In genomic region chr6:33788694-33789549, GRCh38 we compare ENCODE assay signal across 8 cellular contexts. TPM values are rescaled to one million over a fixed set of nuclear protein-coding genes. Genes with fewer than 3 reads are reported as not detected.
DNase-seq lines count a peak whose midpoint lies in the region; TF ChIP-seq lines count a peak whose summit lies in the region.

Gene LEMD2 (minus strand): TSS chr6:33789130. CDS start chr6:33789116, 14 bp downstream.

- no peak within 1 kb of the TSS for H3K4ac ChIP-seq in H9 (ENCODE audit: low read depth, low read length)

- H3K9me3 ChIP-seq in H9 (ENCODE audit: control insufficient read depth, low read depth, low read length) (no peaks in the 10 kb centered on the region), MG63 (no peaks in the 10 kb centered on the region), stomach (no peaks in the 10 kb centered on the region)

- no peak within 1 kb of the TSS for H2AFZ ChIP-seq in H9 (ENCODE audit: low read length)

- H2AK5ac ChIP-seq in H9 (ENCODE audit: insufficient read length, low read length): no peak within 1 kb of the TSS

- H2BK20ac ChIP-seq in H9 (ENCODE audit: low read depth, low read length, poor library complexity, severe bottlenecking): no peak within 1 kb of the TSS

- H3K4me2 ChIP-seq in H9 (ENCODE audit: insufficient read depth, insufficient read length, low read length): peak within 1 kb of the TSS; percentile 65

- intact Hi-C loops in stomach (cut with DNase I; ENCODE audit: low total_unique reads): no loop called here

- DNase-seq in ELR (ENCODE audit: low read depth) (peak; percentile 92), H9 (peak; percentile 93), MG63 (peak; percentile 88), SIG-M5 (lab: John Stamatoyannopoulos, UW) (peak; percentile 5), activated gamma-delta T cell (lab: John Stamatoyannopoulos, UW) (peak; percentile 83), fibroblast of villous mesenchyme (ENCODE audit: low read depth) (peak; percentile 95), neural crest cell (ENCODE audit: low read depth, low spot score) (peak; percentile 89), stomach (peak; percentile 94)

- H3K23ac ChIP-seq in H9 (ENCODE audit: insufficient read length, low read depth, low read length): no peak within 1 kb of the TSS

- TF ChIP-seq POLR2A in stomach (IDR thresholded peaks at IDR 0.05): peak in 1 of 4 donors; percentile 36

- no peak within 1 kb of the TSS for H3T11ph ChIP-seq in H9 (ENCODE audit: low read length)

- H3K4me3 ChIP-seq in MG63: peak within 1 kb of the TSS; percentile 56
- H3K4me3 ChIP-seq in fibroblast of villous mesenchyme (ENCODE audit: low read depth, low read length): peak within 1 kb of the TSS; percentile 69
- peak within 1 kb of the TSS; percentile 76 to 99 (median 82) for H3K4me3 ChIP-seq in stomach

- TF ChIP-seq CTCF in H9 (conservative IDR thresholded peaks at IDR 0.05) (no peak), fibroblast of villous mesenchyme (IDR thresholded peaks at IDR 0.05; ENCODE audit: insufficient read depth, low read depth, low read length) (no peak), neural crest cell (conservative IDR thresholded peaks at IDR 0.05) (no peak), stomach (IDR thresholded peaks at IDR 0.05) (no peak)

- no peak within 1 kb of the TSS for H3K56ac ChIP-seq in H9 (ENCODE audit: insufficient read length, low read depth, low read length)

- H3K23me2 ChIP-seq in H9 (ENCODE audit: insufficient read length, low read depth, low read length, poor library complexity, severe bottlenecking): peaks cover 8% of the 10 kb centered on the region

- TF ChIP-seq EP300 in stomach (IDR thresholded peaks at IDR 0.05): no peak

- WGBS in H9 (ENCODE audit: extremely low coverage, insufficient read length, low lambda C conversion rate): no CpG with 5 or more reads among the region's 86 CpGs
- WGBS in stomach, 5 donors: 4 to 19% (median 5%) methylated on average over 15 to 86 of the region's 86 CpGs

- H4K8ac ChIP-seq in H9 (replicated peaks; ENCODE audit: insufficient read length, low read depth, low read length): no peak within 1 kb of the TSS

- H3K27ac Mint-ChIP-seq in H9 (peak within 1 kb of the TSS; percentile 71 to 98 (median 95)), neural crest cell (ENCODE audit: unreplicated experiment) (peak within 1 kb of the TSS; percentile 83)

- peaks cover 4% of the 10 kb centered on the region for H3K36me3 ChIP-seq in MG63
- H3K36me3 ChIP-seq in stomach: peaks cover 3 to 28% (median 25%) of the 10 kb centered on the region in 4 donors

- no peak within 1 kb of the TSS for H2BK5ac ChIP-seq in H9 (ENCODE audit: insufficient read length, low read length)

- no peaks in the 10 kb centered on the region for H4K20me1 ChIP-seq in H9 (ENCODE audit: control insufficient read depth, insufficient read depth, insufficient read length)

- no peak within 1 kb of the TSS for H2BK15ac ChIP-seq in H9 (ENCODE audit: low read depth, low read length)

- H3K9ac ChIP-seq in H9 (ENCODE audit: extremely low read depth, insufficient read length, low read length): peak within 1 kb of the TSS; percentile 84

- H3K36me3 Mint-ChIP-seq in H9 (ENCODE audit: insufficient read depth in 1 of 3, low read depth in 3 of 3) (peaks cover 8 to 21% (median 20%) of the 10 kb centered on the region in 3 experiments; a peak in 6 of 7 replicates), neural crest cell (ENCODE audit: low read depth) (peaks cover 4% of the 10 kb centered on the region)

- no peak within 1 kb of the TSS for H3K18ac ChIP-seq in H9 (ENCODE audit: insufficient read length, low read depth, low read length)

- H3K79me1 ChIP-seq in H9 (ENCODE audit: insufficient read depth, low read depth, low read length, poor library complexity, severe bottlenecking): peaks cover under 1% of the 10 kb centered on the region

- H3K9me3 Mint-ChIP-seq in H9: no peaks in the 10 kb centered on the region
- no peaks in the 10 kb centered on the region for H3K9me3 Mint-ChIP-seq in neural crest cell

- H2BK120ac ChIP-seq in H9 (ENCODE audit: low read depth, low read length, poor library complexity, severe bottlenecking): no peak within 1 kb of the TSS

- peak within 1 kb of the TSS; percentile 80 for H3K14ac ChIP-seq in H9 (ENCODE audit: insufficient read depth, low read length)

- peak within 1 kb of the TSS; percentile 85 to 87 for H3K4me3 Mint-ChIP-seq in H9
- H3K4me3 Mint-ChIP-seq in neural crest cell: peak within 1 kb of the TSS; percentile 95

- H3K79me2 ChIP-seq in H9 (ENCODE audit: insufficient read depth, low read length): peaks cover 9% of the 10 kb centered on the region; the same call in 1 of the 2 replicates

- peaks cover 80 to 84% of the 10 kb centered on the region in 2 experiments for H3K4me1 Mint-ChIP-seq in H9
- peaks cover 64% of the 10 kb centered on the region for H3K4me1 Mint-ChIP-seq in neural crest cell

- H3K27me3 Mint-ChIP-seq in H9 (ENCODE audit: low read depth) (no peaks in the 10 kb centered on the region; the same call in 1 of the 2 replicates), neural crest cell (ENCODE audit: low read depth) (peaks cover 6% of the 10 kb centered on the region)

- H3K27me3 ChIP-seq in H9 (ENCODE audit: insufficient read depth, low read length) (no peaks in the 10 kb centered on the region), MG63 (no peaks in the 10 kb centered on the region), stomach (peaks cover 0 to 11% (median 6%) of the 10 kb centered on the region in 3 donors)

- H4K5ac ChIP-seq in H9 (ENCODE audit: insufficient read length, low read depth, low read length): no peak within 1 kb of the TSS

- H3K4me1 ChIP-seq in H9 (ENCODE audit: insufficient read depth, low read length) (peaks cover 20% of the 10 kb centered on the region; the same call in 1 of the 2 replicates), stomach (peaks cover 30 to 46% (median 44%) of the 10 kb centered on the region in 4 donors)

- H4K91ac ChIP-seq in H9 (ENCODE audit: insufficient read length, low read depth, low read length): no peak within 1 kb of the TSS

- H3K27ac ChIP-seq in H9 (ENCODE audit: insufficient read length, low read depth, low read length) (no peak within 1 kb of the TSS), stomach (peak within 1 kb of the TSS; percentile 97 to 98 (median 98))

- no peak within 1 kb of the TSS for H2BK12ac ChIP-seq in H9 (ENCODE audit: insufficient read length, low read depth, low read length)

RNA-seq across cellular contexts. Expression of gene LEMD2, which starts in this region (rescaled TPM):
- 82.0 and 91.8 TPM in 2 replicates for total RNA-seq in H9 (2021)
- total RNA-seq in MG63 (2014; rRNA removed; shearing (Covaris generic); ENCODE audit: low replicate concordance): 30.5 and 36.0 TPM in 2 replicates
- total RNA-seq in fibroblast of villous mesenchyme: 59.2 and 59.6 TPM in 2 replicates
- total RNA-seq in neural crest cell: 63.6 and 71.1 TPM in 2 replicates
- total RNA-seq in stomach: 100 to 1,000 TPM in 2 of 5 donors, 10 to 100 TPM in 3; 46.1 to 428 (median 67.1) TPM
- 10 to 100 TPM; 22.0 to 50.8 (median 24.3) TPM for polyA plus RNA-seq in stomach

Comparison
In these comparisons a context has a peak if more than half of its experiments do, and no peak if none do; other contexts are left out.
1. DNase-seq: peak in every context shown above with its lines; median percentile 95 in fibroblast of villous mesenchyme; 94 in stomach; 93 in H9; 92 in ELR; 89 in neural crest cell; 88 in MG63; 83 in activated gamma-delta T cell; 5 in SIG-M5.